Comparison of ENCODE assay signal across 8 cellular contexts in genomic region chr18:23259701-23260661, GRCh38.
DNase-seq lines count a peak whose midpoint lies in the region; ATAC-seq and TF ChIP-seq lines count a peak whose summit lies in the region.

No MANE protein-coding gene starts in this region.

- ATAC-seq in WTC11, result peak; percentile 88
- peak; percentile 49 for ATAC-seq in naive thymus-derived CD4-positive, alpha-beta T cell

- peaks cover 52% of the 10 kb centered on the region for H3K4me1 Mint-ChIP-seq in WTC11
- peaks cover 21 to 41% (median 35%) of the 10 kb centered on the region in 7 donors for H3K4me1 Mint-ChIP-seq in naive thymus-derived CD4-positive, alpha-beta T cell

- DNase-seq in activated CD4-positive, alpha-beta T cell treated with anti-CD3 and anti-CD28 coated beads for 48 hours, result peak; percentile 21
- DNase-seq in activated CD4-positive, alpha-beta T cell treated with anti-CD3 and anti-CD28 coated beads for 1 hour, result no peak
- peak; percentile 87 for DNase-seq in NCI-H128 (lab: John Stamatoyannopoulos, UW; ENCODE audit: unreplicated experiment)
- peak; percentile 74 for DNase-seq in WTC11 (ENCODE audit: low spot score)
- peak; percentile 50 for DNase-seq in fibroblast of gingiva (ENCODE audit: low read depth)
- DNase-seq in naive thymus-derived CD4-positive, alpha-beta T cell, result peak in 5 of 9 donors; percentile 15 to 33 (median 19)
- DNase-seq in activated effector memory CD4-positive, alpha-beta T cell treated with Interleukin-2 at 50 U/mL for 16 hours, result no peak

- no peak overlapping the region for H3K27ac ChIP-seq in HEK293 (ENCODE audit: extremely low read depth, low read depth, low read length)
- H3K27ac ChIP-seq in naive thymus-derived CD4-positive, alpha-beta T cell (ENCODE audit: low read depth, low read length), result peak overlapping the region; percentile 54

- TF ChIP-seq CTCF in HEK293 (tag by site-specific recombination; IDR thresholded peaks at IDR 0.05) (no peak), WTC11 (IDR thresholded peaks at IDR 0.05) (no peak)

- intact Hi-C loops in naive thymus-derived CD4-positive, alpha-beta T cell (cut with micrococcal nuclease), result loop anchor here in 1 of 2 donors (2.0 kb wide), 1 partner anchor 29 kb away; no protein-coding TSS in a partner anchor

- H3K9me3 ChIP-seq in HEK293 (ENCODE audit: control insufficient read depth, insufficient read depth, low read depth, low read length), result no peaks in the 10 kb centered on the region
- H3K9me3 ChIP-seq in naive thymus-derived CD4-positive, alpha-beta T cell (ENCODE audit: control insufficient read depth in 2 of 3, low read length in 3 of 3), result no peaks in the 10 kb centered on the region

- peaks cover 8% of the 10 kb centered on the region for H3K4me1 ChIP-seq in HEK293 (ENCODE audit: control insufficient read depth, insufficient read depth, low read length)
- H3K4me1 ChIP-seq in naive thymus-derived CD4-positive, alpha-beta T cell (ENCODE audit: control insufficient read depth in 2 of 2, insufficient read depth in 2 of 2, low read length in 2 of 2), result peaks cover 0 to 25% of the 10 kb centered on the region in 2 donors

- H3K9me3 Mint-ChIP-seq in WTC11, result 0 out of 2 replicates have a peak, but pooled peaks cover 8% of the 10 kb centered on the region
- peaks cover 0 to 2% (median 0%) of the 10 kb centered on the region in 11 donors for H3K9me3 Mint-ChIP-seq in naive thymus-derived CD4-positive, alpha-beta T cell

- H3K27ac Mint-ChIP-seq in WTC11, result peak overlapping the region; percentile 97
- H3K27ac Mint-ChIP-seq in naive thymus-derived CD4-positive, alpha-beta T cell, result peak overlapping the region; percentile 1 to 89 (median 78)

- H3K27me3 Mint-ChIP-seq in WTC11 (ENCODE audit: low read depth), result 0 out of 2 replicates have a peak, but pooled peaks cover 2% of the 10 kb centered on the region
- no peaks in the 10 kb centered on the region for H3K27me3 Mint-ChIP-seq in naive thymus-derived CD4-positive, alpha-beta T cell

- H3K4me3 Mint-ChIP-seq in WTC11, result peak overlapping the region; percentile 31; the same call in 1 of the 2 replicates
- H3K4me3 Mint-ChIP-seq in naive thymus-derived CD4-positive, alpha-beta T cell, result peak overlapping the region; percentile 63 to 92 (median 82)

- H3K4me3 ChIP-seq in HEK293 (ENCODE audit: low read depth, low read length), result no peak overlapping the region
- H3K4me3 ChIP-seq in naive thymus-derived CD4-positive, alpha-beta T cell (ENCODE audit: low read length), result peak overlapping the region; percentile 43

- peaks cover 0 to 28% of the 10 kb centered on the region in 2 experiments; a peak in 2 of 3 replicates for H3K36me3 ChIP-seq in HEK293 (ENCODE audit: control insufficient read depth in 2 of 2, insufficient read depth in 1 of 2, low read length in 2 of 2)
- H3K36me3 ChIP-seq in naive thymus-derived CD4-positive, alpha-beta T cell (ENCODE audit: control insufficient read depth in 2 of 3, insufficient read depth in 3 of 3, low read length in 3 of 3), result no peaks in the 10 kb centered on the region

- no peaks in the 10 kb centered on the region for H3K27me3 ChIP-seq in naive thymus-derived CD4-positive, alpha-beta T cell (ENCODE audit: control insufficient read depth in 2 of 2, insufficient read depth in 2 of 2, low read length in 2 of 2)

- peaks cover 37% of the 10 kb centered on the region for H3K36me3 Mint-ChIP-seq in WTC11
- H3K36me3 Mint-ChIP-seq in naive thymus-derived CD4-positive, alpha-beta T cell, result peaks cover 0 to 2% (median 0%) of the 10 kb centered on the region in 5 donors

- POLR2A ChIA-PET in HEK293 (lab: Yijun Ruan, JAX) (interaction anchor here (0.7 kb wide), 1 partner anchor 411 kb away, joined by 3 read pairs; no protein-coding TSS in a partner anchor), WTC11 (lab: Charles Lee) (interaction anchor here (0.6 to 2.6 kb wide), 8 partner anchors 11 to 125 kb away, joined by 3 to 12 read pairs (median 4); partner anchors contain the start of gene CABLES1)
- POLR2A ChIA-PET in naive thymus-derived CD4-positive, alpha-beta T cell (lab: Charles Lee), result no interaction called here

- CTCF ChIA-PET in HEK293 (lab: Yijun Ruan, JAX), result interaction anchor here (0.7 to 1.1 kb wide), 3 partner anchors 19 to 152 kb away, joined by 3 to 5 read pairs (median 3); no protein-coding TSS in a partner anchor
- CTCF ChIA-PET in WTC11 (lab: Charles Lee), result interaction anchor here (0.7 to 3.5 kb wide), 14 partner anchors 10 to 461 kb away, joined by 3 to 19 read pairs (median 4); no protein-coding TSS in a partner anchor
- CTCF ChIA-PET in naive thymus-derived CD4-positive, alpha-beta T cell (lab: Charles Lee), result interaction anchor here (0.6 to 0.8 kb wide), 2 partner anchors 122 to 336 kb away, joined by 3 read pairs; no protein-coding TSS in a partner anchor

TF ChIP-seq in HEK293, 187 proteins besides CTCF, POLR2A, EP300 and RAD21 (continues in another document):
- TF ChIP-seq ZNF26 (tag by site-specific recombination; IDR thresholded peaks at IDR 0.05) (no peak), GLIS2 (tag by site-specific recombination; IDR thresholded peaks at IDR 0.05) (peak; percentile 30; the same call in 1 of the 2 replicates), ZSCAN4 (tag by site-specific recombination; IDR thresholded peaks at IDR 0.05) (no peak)

TF ChIP-seq in WTC11, 78 proteins besides CTCF, POLR2A, EP300 and RAD21 (continues in another document):
- peak; percentile 90 for TF ChIP-seq USF2 (CRISPR knock-in tag; IDR thresholded peaks at IDR 0.05)
- no peak for TF ChIP-seq ZNF232 (CRISPR knock-in tag; IDR thresholded peaks at IDR 0.05)
- TF ChIP-seq NFE2L1 (CRISPR knock-in tag; IDR thresholded peaks at IDR 0.05), result peak; percentile 63; the same call in 1 of the 2 replicates
- peak; percentile 38 for TF ChIP-seq FOXK1 (CRISPR knock-in tag; IDR thresholded peaks at IDR 0.05)
- TF ChIP-seq MAX (CRISPR knock-in tag; IDR thresholded peaks at IDR 0.05), result peak; percentile 68
- 0 out of 2 replicates have a peak, but pooled peaks have one; percentile 65 for TF ChIP-seq FOXP4 (CRISPR knock-in tag; IDR thresholded peaks at IDR 0.05)
- TF ChIP-seq PRDM15 (CRISPR knock-in tag; IDR thresholded peaks at IDR 0.05), result no peak

Comparison
In these comparisons a context has a peak if more than half of its experiments do, and no peak if none do; other contexts are left out.
1. DNase-seq: peak in activated CD4-positive, alpha-beta T cell treated with anti-CD3 and anti-CD28 coated beads for 48 hours (single experiment), NCI-H128 (single experiment), WTC11 (single experiment), fibroblast of gingiva (single experiment) and naive thymus-derived CD4-positive, alpha-beta T cell (5 of 9); none in activated CD4-positive, alpha-beta T cell treated with anti-CD3 and anti-CD28 coated beads for 1 hour (single experiment) and activated effector memory CD4-positive, alpha-beta T cell treated with Interleukin-2 at 50 U/mL for 16 hours (single experiment).